14 cellular contexts compared by ENCODE assay signal in genomic region chr19:8393871-8394250, GRCh38. TPM values are rescaled to one million over a fixed set of nuclear protein-coding genes. Genes with fewer than 3 reads are reported as not detected.
DNase-seq lines count a peak whose midpoint lies in the region; ATAC-seq, FAIRE-seq and TF ChIP-seq lines count a peak whose summit lies in the region.
"Had no signal": no experiment of that assay in that cellular context is flagged by ENCODE, and none has a peak within 500 bp of the region (broad histone marks: within the 10 kb centered on the region; RNA-seq: fewer than 3 reads in every experiment).

No MANE protein-coding gene starts in this region.

- H3K27ac ChIP-seq in A549: peak overlapping the region; percentile 76 to 78
- peak overlapping the region; percentile 100 for H3K27ac ChIP-seq in right atrium auricular region
- H3K27ac ChIP-seq: SK-N-MC had no signal

- no peaks in the 10 kb centered on the region for H3K27me3 ChIP-seq in right atrium auricular region

- H3K36me3 Mint-ChIP-seq in T-helper 17 cell (ENCODE audit: low read depth): no peaks in the 10 kb centered on the region

- H3K4me3 ChIP-seq in A549 (no peak overlapping the region), right atrium auricular region (no peak overlapping the region)
- H3K4me3 ChIP-seq: SK-N-MC had no signal

- no peak for TF ChIP-seq POLR2A in A549 (IDR thresholded peaks at IDR 0.05; ENCODE audit: low read length)

- no peak for TF ChIP-seq EP300 in A549 (IDR thresholded peaks at IDR 0.05)

- TF ChIP-seq CTCF in A549 (IDR thresholded peaks at IDR 0.05) (no peak), right atrium auricular region (IDR thresholded peaks at IDR 0.05) (no peak)

- H3K4me2 ChIP-seq in A549: peak overlapping the region; percentile 69; the same call in 2 of the 3 replicates

- peak overlapping the region; percentile 49 for H3K4me3 Mint-ChIP-seq in T-helper 17 cell

- H3K4me1 Mint-ChIP-seq in T-helper 17 cell: peaks cover 29% of the 10 kb centered on the region

- POLR2A ChIA-PET in A549 (lab: Yijun Ruan, JAX): no interaction called here

- DNase-seq in A549 (ENCODE audit: low read depth in 1 of 2, low spot score in 1 of 2) (no peak), T-helper 17 cell (no peak), right atrium auricular region (ENCODE audit: low spot score) (no peak), posterior cingulate gyrus (peak; percentile 67 to 97 (median 78)), EL (no peak), 8988T (no peak), NCI-H1105 (lab: John Stamatoyannopoulos, UW) (no peak)
- no peak for DNase-seq in activated CD4-positive, alpha-beta T cell treated with anti-CD3 and anti-CD28 coated beads for 48 hours
- DNase-seq: activated CD4-positive, alpha-beta T cell treated with anti-CD3 and anti-CD28 coated beads for 1 hour; activated naive CD4-positive, alpha-beta T cell; cortex of kidney; NCI-H1105 treated with DMSO at 0.1 percent for 48 hours; NCI-H524 had no signal

- FAIRE-seq in A549 (lab: Jason Lieb, UNC): no peak

- H3K36me3 ChIP-seq in right atrium auricular region: peaks cover 6% of the 10 kb centered on the region

- WGBS in A549 (ENCODE audit: missing lambda C conversion rate): 97% methylated on average over 5 of the region's 8 CpGs

- intact Hi-C loops in posterior cingulate gyrus (cut with DNase I): no loop called here

- H3K27ac Mint-ChIP-seq in T-helper 17 cell: no peak overlapping the region

- no peaks in the 10 kb centered on the region for H3K27me3 Mint-ChIP-seq in T-helper 17 cell

- TF ChIP-seq RAD21 in A549 (conservative IDR thresholded peaks at IDR 0.05 in 1 of 2, IDR thresholded peaks at IDR 0.05 in 1 of 2): no peak

- H3K9me3 ChIP-seq in A549: no peaks in the 10 kb centered on the region
- no peaks in the 10 kb centered on the region for H3K9me3 ChIP-seq in T-helper 17 cell (ENCODE audit: control insufficient read depth, low read length, poor library complexity, severe bottlenecking)
- H3K9me3 ChIP-seq in right atrium auricular region: no peaks in the 10 kb centered on the region

- ATAC-seq in A549 (no peak), T-helper 17 cell (no peak)

- peaks cover 64% of the 10 kb centered on the region for H3K4me1 ChIP-seq in A549
- peaks cover 0 to 87% of the 10 kb centered on the region in 2 donors for H3K4me1 ChIP-seq in right atrium auricular region

- CTCF ChIA-PET in A549 (lab: Yijun Ruan, JAX): interaction anchor here (0.6 to 8.0 kb wide), 7 partner anchors 10 to 112 kb away, joined by 3 to 71 read pairs (median 4); no protein-coding TSS in a partner anchor

TF ChIP-seq in A549, 52 proteins besides CTCF, POLR2A, EP300 and RAD21:
- TF ChIP-seq KDM5A (IDR thresholded peaks at IDR 0.05) (no peak), MAFK (IDR thresholded peaks at IDR 0.05; ENCODE audit: partially characterized antibody) (no peak), KDM1A (IDR thresholded peaks at IDR 0.05; ENCODE audit: low read depth) (no peak), MAZ (IDR thresholded peaks at IDR 0.05; ENCODE audit: borderline replicate concordance, low read depth, low read length) (no peak), JUN (IDR thresholded peaks at IDR 0.05) (no peak), ESRRA (IDR thresholded peaks at IDR 0.05; ENCODE audit: borderline replicate concordance, low read length) (no peak), FOXS1 (CRISPR knock-in tag; IDR thresholded peaks at IDR 0.05) (no peak)

RNA-seq across cellular contexts. Expression of gene RAB11B, which starts 3.7 kb away (rescaled TPM):
- polyA plus RNA-seq in A549 (2011; rRNA removed): 22.3 and 25.1 TPM in 2 replicates
- 122 and 146 TPM in 2 replicates for polyA plus RNA-seq in A549 (2012; cell fraction: cytosol; rRNA removed)
- polyA plus RNA-seq in A549 (2012; cell fraction: nucleus; rRNA removed): 143 and 192 TPM in 2 replicates
- 86.7 to 95.7 TPM (median 93.7 TPM) in 3 replicates for polyA plus RNA-seq in A549 (2017; fragmentation: RNase III; extraction: RNeasy Plus Mini Kit Qiagen cat#74134 plus additional on column Dnase treatment)
- 15.8 and 24.0 TPM in 2 replicates for polyA minus RNA-seq in A549 (2011; rRNA and poly(A)+ RNA removed)
- 10 to 100 TPM; 81.6 to 90.1 TPM for total RNA-seq in T-helper 17 cell
- total RNA-seq in right atrium auricular region: 10 to 100 TPM; 51.0 to 66.0 TPM

RNA-seq across cellular contexts. Expression of gene MARCHF2, which starts 19.2 kb away (rescaled TPM):
- polyA plus RNA-seq in A549 (2011; rRNA removed): 12.4 and 12.8 TPM in 2 replicates
- polyA plus RNA-seq in A549 (2012; cell fraction: cytosol; rRNA removed): 20.7 and 33.3 TPM in 2 replicates
- 33.1 and 33.6 TPM in 2 replicates for polyA plus RNA-seq in A549 (2012; cell fraction: nucleus; rRNA removed)
- polyA plus RNA-seq in A549 (2017; fragmentation: RNase III; extraction: RNeasy Plus Mini Kit Qiagen cat#74134 plus additional on column Dnase treatment): 13.1 to 15.3 TPM (median 13.2 TPM) in 3 replicates
- polyA minus RNA-seq in A549 (2011; rRNA and poly(A)+ RNA removed): 16.7 and 27.6 TPM in 2 replicates
- 100 to 1,000 TPM in 1 of 2 donors, 10 to 100 TPM in 1; 26.9 to 108 TPM for total RNA-seq in T-helper 17 cell
- total RNA-seq in right atrium auricular region: 100 to 1,000 TPM; 222 to 270 TPM

RNA-seq across cellular contexts. Expression of gene ANGPTL4, which starts 29.9 kb away (rescaled TPM):
- polyA plus RNA-seq in A549 (2011; rRNA removed) (30.8 and 32.6 TPM in 2 replicates), A549 (2017; fragmentation: RNase III; extraction: RNeasy Plus Mini Kit Qiagen cat#74134 plus additional on column Dnase treatment) (12.3 to 18.1 TPM (median 15.1 TPM) in 3 replicates)
- polyA plus RNA-seq in A549 (2012; cell fraction: cytosol; rRNA removed): 48.7 and 67.4 TPM in 2 replicates
- polyA plus RNA-seq in A549 (2012; cell fraction: nucleus; rRNA removed): 203 and 238 TPM in 2 replicates
- polyA minus RNA-seq in A549 (2011; rRNA and poly(A)+ RNA removed): 15.6 and 19.4 TPM in 2 replicates
- total RNA-seq in T-helper 17 cell (not detected), right atrium auricular region (10 to 100 TPM; 32.6 to 69.1 TPM)

RNA-seq across cellular contexts. Expression of gene KANK3, which starts 50.8 kb away (rescaled TPM):
- 1.0 and 1.2 TPM in 2 replicates for polyA plus RNA-seq in A549 (2011; rRNA removed)
- polyA plus RNA-seq in A549 (2012; cell fraction: cytosol; rRNA removed): 2.1 and 2.8 TPM in 2 replicates
- polyA plus RNA-seq in A549 (2012; cell fraction: nucleus; rRNA removed): 4.1 and 5.7 TPM in 2 replicates
- 1.5 to 1.6 TPM (median 1.5 TPM) in 3 replicates for polyA plus RNA-seq in A549 (2017; fragmentation: RNase III; extraction: RNeasy Plus Mini Kit Qiagen cat#74134 plus additional on column Dnase treatment)
- polyA minus RNA-seq in A549 (2011; rRNA and poly(A)+ RNA removed): 1.2 and 1.5 TPM in 2 replicates
- 1 to 10 TPM; 2.6 to 2.9 TPM for total RNA-seq in T-helper 17 cell
- 10 to 100 TPM; 12.8 to 18.4 TPM for total RNA-seq in right atrium auricular region

RNA-seq across cellular contexts. Expression of gene HNRNPM, which starts 50.9 kb away (rescaled TPM):
- 94.1 and 168 TPM in 2 replicates for polyA plus RNA-seq in A549 (2011; rRNA removed)
- polyA plus RNA-seq in A549 (2012; cell fraction: cytosol; rRNA removed): 354 and 442 TPM in 2 replicates
- polyA plus RNA-seq in A549 (2012; cell fraction: nucleus; rRNA removed): 454 and 781 TPM in 2 replicates
- 334 to 352 TPM (median 348 TPM) in 3 replicates for polyA plus RNA-seq in A549 (2017; fragmentation: RNase III; extraction: RNeasy Plus Mini Kit Qiagen cat#74134 plus additional on column Dnase treatment)
- polyA minus RNA-seq in A549 (2011; rRNA and poly(A)+ RNA removed): 44.2 and 49.0 TPM in 2 replicates
- 100 to 1,000 TPM; 248 to 259 TPM for total RNA-seq in T-helper 17 cell
- total RNA-seq in right atrium auricular region: 10 to 100 TPM; 51.0 to 76.5 TPM

Comparison
In these comparisons a context has a peak if more than half of its experiments do, and no peak if none do; other contexts are left out.
1. DNase-seq: peak in posterior cingulate gyrus (10 of 10); none in A549 (0 of 2), T-helper 17 cell (0 of 3), right atrium auricular region (single experiment), EL (single experiment), 8988T (single experiment), NCI-H1105 (single experiment) and activated CD4-positive, alpha-beta T cell treated with anti-CD3 and anti-CD28 coated beads for 48 hours (single experiment).
2. RNA of gene ANGPTL4, which starts 29.9 kb away (total RNA-seq): 32.6 to 69.1 TPM in right atrium auricular region; not detected in T-helper 17 cell; every median in the first group is over 10 times any median in the second.